In genomic region chr20:63178889-63179751, GRCh38 we compare ENCODE assay signal across 1 cellular context.
TF ChIP-seq lines count a peak whose summit lies in the region.

No MANE protein-coding gene starts in this region.

TF ChIP-seq in HCT116, 20 proteins besides CTCF, POLR2A, EP300 and RAD21:
- TF ChIP-seq REST (IDR thresholded peaks at IDR 0.05; ENCODE audit: low read depth) (no peak), EGR1 (IDR thresholded peaks at IDR 0.05; ENCODE audit: low read depth) (no peak; the same call in 1 of the 2 replicates), YY1 (IDR thresholded peaks at IDR 0.05; ENCODE audit: extremely low read depth, insufficient replicate concordance, low read depth, low read length) (no peak), CEBPB (IDR thresholded peaks at IDR 0.05; ENCODE audit: low read depth) (no peak), ZFX (IDR thresholded peaks at IDR 0.05) (no peak), SIN3A (IDR thresholded peaks at IDR 0.05; ENCODE audit: low read depth) (no peak), ATF3 (IDR thresholded peaks at IDR 0.05) (no peak), JUND (IDR thresholded peaks at IDR 0.05) (no peak)
